In the genomic region with DNA sequence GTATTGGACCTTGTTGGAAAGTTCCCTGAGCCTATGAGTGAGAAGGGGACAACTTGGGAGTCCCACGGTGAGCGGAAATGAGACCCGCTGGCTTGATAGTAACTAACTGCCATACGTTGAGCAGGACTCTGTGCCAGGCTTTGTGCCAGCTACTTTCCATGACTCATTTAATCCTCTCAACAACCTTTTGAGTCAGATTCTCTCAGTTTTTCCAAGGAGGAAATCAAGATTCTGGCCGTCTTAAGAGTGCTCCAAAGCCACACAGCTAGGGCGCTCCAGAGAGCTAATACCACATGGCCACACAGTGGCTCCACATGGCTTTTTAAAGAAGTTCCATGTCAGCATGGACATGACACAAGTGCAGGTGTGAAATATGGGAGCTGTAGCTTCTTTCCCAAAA, we compare ENCODE assay signal across 18 cellular contexts. TPM values are rescaled to one million over a fixed set of nuclear protein-coding genes. Genes with fewer than 3 reads are reported as not detected.
DNase-seq lines count a peak whose midpoint lies in the region; ATAC-seq, FAIRE-seq and TF ChIP-seq lines count a peak whose summit lies in the region.
"Had no signal": no experiment of that assay in that cellular context is flagged by ENCODE, and none has a peak within 500 bp of the region (broad histone marks: within the 10 kb centered on the region; RNA-seq: fewer than 3 reads in every experiment).

No MANE protein-coding gene starts in this region.

- H3K9me3 ChIP-seq in HCT116 (ENCODE audit: control insufficient read depth in 1 of 2, insufficient read depth in 1 of 2, low read depth in 1 of 2, low read length in 2 of 2): no peaks in the 10 kb centered on the region
- H3K9me3 ChIP-seq in K562 (replicated peaks; ENCODE audit: control insufficient read depth, insufficient read depth, low read depth, low read length): no peaks in the 10 kb centered on the region; the same call in 1 of the 2 replicates
- no peaks in the 10 kb centered on the region for H3K9me3 ChIP-seq in lower lobe of right lung
- no peaks in the 10 kb centered on the region for H3K9me3 ChIP-seq in neural progenitor cell (ENCODE audit: low read depth)

- peak; percentile 34; the same call in 1 of the 2 replicates for TF ChIP-seq RAD21 in HCT116 (IDR thresholded peaks at IDR 0.05; ENCODE audit: low read depth)
- TF ChIP-seq RAD21 in K562 (CRISPR knock-in tag; conservative IDR thresholded peaks at IDR 0.05 in 1 of 2, IDR thresholded peaks at IDR 0.05 in 1 of 2): peak in 1 of 2 experiments; percentile 23; a peak in 2 of 4 replicates

- TF ChIP-seq POLR2A in HCT116 (IDR thresholded peaks at IDR 0.05; ENCODE audit: borderline replicate concordance, extremely low read depth, insufficient read depth, insufficient read length): no peak
- no peak for TF ChIP-seq POLR2A in K562 (conservative IDR thresholded peaks at IDR 0.05)

- H3K9me3 Mint-ChIP-seq in activated naive CD4-positive, alpha-beta T cell treated with anti-CD3 and anti-CD28 coated beads, Interleukin-2, amount 50 U/mL, for 72 hours: peaks cover 6 to 7% of the 10 kb centered on the region in 2 donors
- H3K9me3 Mint-ChIP-seq in neural progenitor cell: peaks cover 7% of the 10 kb centered on the region

- no peaks in the 10 kb centered on the region for H3K79me2 ChIP-seq in HCT116 (ENCODE audit: insufficient read depth, low read length)
- no peaks in the 10 kb centered on the region for H3K79me2 ChIP-seq in K562 (ENCODE audit: control insufficient read depth, insufficient read depth, low read length)
- no peaks in the 10 kb centered on the region for H3K79me2 ChIP-seq in neural progenitor cell (ENCODE audit: low read depth)

- no peak for FAIRE-seq in K562 (lab: Jason Lieb, UNC)
- FAIRE-seq: frontal cortex had no signal

- in situ Hi-C loops in K562 (cut with MboI): no loop called here

- peaks cover 2% of the 10 kb centered on the region for H3K27me3 Mint-ChIP-seq in neural progenitor cell (ENCODE audit: insufficient read depth, low read depth)
- H3K27me3 Mint-ChIP-seq: IgD-negative memory B cell had no signal

- H3K4me3 ChIP-seq in HCT116 (replicated peaks in 1 of 2; ENCODE audit: low read depth in 1 of 2, low read length in 2 of 2) (no peak overlapping the region), K562 (no peak overlapping the region), lower lobe of right lung (no peak overlapping the region), neural progenitor cell (no peak overlapping the region)
- H3K4me3 ChIP-seq: dorsolateral prefrontal cortex, skin epidermis had no signal

- intact Hi-C loops in HCT116 (cut with micrococcal nuclease): loop anchor here (5.0 kb wide), 1 partner anchor 139 kb away; no protein-coding TSS in a partner anchor
- intact Hi-C loops in K562 (cut with micrococcal nuclease): no loop called here
- intact Hi-C loops in lower lobe of right lung (cut with DNase I): no loop called here

- H3K4me2 ChIP-seq in HCT116 (ENCODE audit: low read length) (peak overlapping the region; percentile 13; the same call in 1 of the 2 replicates), K562 (ENCODE audit: insufficient read depth, low read length) (no peak overlapping the region), neural progenitor cell (no peak overlapping the region)

- H3K4me3 Mint-ChIP-seq in neural progenitor cell: no peak overlapping the region
- H3K4me3 Mint-ChIP-seq: IgD-negative memory B cell, mesothelial cell of epicardium had no signal

- BruUV-seq in HCT116 (replicated peaks; lab: Mats Ljungman, UMichigan) (no TSS peak), K562 (replicated peaks; lab: Mats Ljungman, UMichigan) (no TSS peak)

- no peaks in the 10 kb centered on the region for H4K20me1 ChIP-seq in HCT116 (ENCODE audit: insufficient read depth)
- H4K20me1 ChIP-seq in K562 (replicated peaks; ENCODE audit: control insufficient read depth, insufficient read depth, low read length): no peaks in the 10 kb centered on the region; the same call in 1 of the 2 replicates
- H4K20me1 ChIP-seq in neural progenitor cell (ENCODE audit: low read depth): no peaks in the 10 kb centered on the region

- POLR2A ChIA-PET in HCT116 (lab: Charles Lee) (no interaction called here), K562 (lab: Yijun Ruan, JAX) (interaction anchor here (1.1 to 1.2 kb wide), 2 partner anchors 15 to 23 kb away, joined by 4 to 5 read pairs; no protein-coding TSS in a partner anchor)

- DNase-seq in activated naive CD4-positive, alpha-beta T cell treated with anti-CD3 and anti-CD28 coated beads, Interleukin-2, amount 50 U/mL, for 72 hours (ENCODE audit: low spot score in 2 of 2): no peak
- no peak for DNase-seq in activated naive CD4-positive, alpha-beta T cell treated with Interleukin-2 at 50 U/mL for 16 hours
- DNase-seq in HCT116 (ENCODE audit: low read depth, low spot score) (peak; percentile 48), K562 (ENCODE audit: extremely low read depth in 1 of 4, low spot score in 3 of 4) (no peak), lower lobe of right lung (no peak), neural progenitor cell (ENCODE audit: low spot score) (no peak), NCI-H146 treated with DMSO at 0.1 percent for 48 hours (lab: John Stamatoyannopoulos, UW; ENCODE audit: unreplicated experiment) (no peak)
- DNase-seq: activated CD4-positive, CD25-positive, alpha-beta regulatory T cell; amniotic stem cell; dorsolateral prefrontal cortex; NCI-H1417; NCI-H2227 treated with DMSO at 0.1 percent for 48 hours; occipital lobe had no signal

- TF ChIP-seq CTCF in HCT116 (IDR thresholded peaks at IDR 0.05 in 2 of 3, conservative IDR thresholded peaks at IDR 0.05 in 1 of 3; ENCODE audit: borderline replicate concordance in 1 of 3, insufficient read depth in 1 of 3, low read depth in 2 of 3, low read length in 2 of 3) (no peak), K562 (IDR thresholded peaks at IDR 0.05 in 2 of 3, conservative IDR thresholded peaks at IDR 0.05 in 1 of 3; ENCODE audit: insufficient read depth in 2 of 3, low read depth in 1 of 3, low read length in 3 of 3) (no peak), lower lobe of right lung (IDR thresholded peaks at IDR 0.05) (no peak), neural progenitor cell (IDR thresholded peaks at IDR 0.05) (no peak)

- H3K9me1 ChIP-seq in K562 (ENCODE audit: control insufficient read depth, insufficient read depth, low read length): no peaks in the 10 kb centered on the region

- no peak overlapping the region for H2AFZ ChIP-seq in HCT116 (ENCODE audit: low read depth, low read length, poor library complexity, severe bottlenecking)
- H2AFZ ChIP-seq in K562 (ENCODE audit: low read depth, low read length): no peak overlapping the region
- no peak overlapping the region for H2AFZ ChIP-seq in neural progenitor cell (replicated peaks)

- H3K27ac Mint-ChIP-seq in activated naive CD4-positive, alpha-beta T cell treated with anti-CD3 and anti-CD28 coated beads, Interleukin-2, amount 50 U/mL, for 72 hours: peak overlapping the region; percentile 39 to 65
- H3K27ac Mint-ChIP-seq in neural progenitor cell: no peak overlapping the region
- H3K27ac Mint-ChIP-seq: IgD-negative memory B cell, mesothelial cell of epicardium had no signal

- 83% methylated on average over 6 of the region's 6 CpGs for WGBS in K562 (ENCODE audit: insufficient coverage, low coverage, missing lambda C conversion rate)

- no peaks in the 10 kb centered on the region for H3K27me3 ChIP-seq in HCT116 (ENCODE audit: insufficient read depth, low read length)
- no peaks in the 10 kb centered on the region for H3K27me3 ChIP-seq in K562 (ENCODE audit: control insufficient read depth in 2 of 2, insufficient read depth in 2 of 2, low read length in 2 of 2)
- no peaks in the 10 kb centered on the region for H3K27me3 ChIP-seq in lower lobe of right lung (ENCODE audit: low read depth)
- no peaks in the 10 kb centered on the region for H3K27me3 ChIP-seq in neural progenitor cell
- H3K27me3 ChIP-seq: dorsolateral prefrontal cortex had no signal

- TF ChIP-seq EP300 in K562 (IDR thresholded peaks at IDR 0.05; ENCODE audit: low read length): no peak

- peaks cover 19 to 34% of the 10 kb centered on the region in 2 donors for H3K36me3 Mint-ChIP-seq in activated naive CD4-positive, alpha-beta T cell treated with anti-CD3 and anti-CD28 coated beads, Interleukin-2, amount 50 U/mL, for 72 hours
- H3K36me3 Mint-ChIP-seq in neural progenitor cell: peaks cover 9% of the 10 kb centered on the region

- no peak overlapping the region for H3K27ac ChIP-seq in HCT116 (ENCODE audit: low read depth, low read length)
- peak overlapping the region; percentile 41; the same call in 1 of the 3 replicates for H3K27ac ChIP-seq in K562 (ENCODE audit: extremely low read depth, low read depth, low read length)
- H3K27ac ChIP-seq in lower lobe of right lung: no peak overlapping the region
- H3K27ac ChIP-seq in neural progenitor cell: no peak overlapping the region
- H3K27ac ChIP-seq: dorsolateral prefrontal cortex, skin epidermis had no signal

- H3K36me3 ChIP-seq in HCT116 (ENCODE audit: control insufficient read depth in 1 of 2, insufficient read depth in 2 of 2, low read length in 2 of 2) (no peaks in the 10 kb centered on the region), K562 (ENCODE audit: control insufficient read depth, insufficient read depth, low read length) (no peaks in the 10 kb centered on the region), lower lobe of right lung (peaks cover 38% of the 10 kb centered on the region), neural progenitor cell (no peaks in the 10 kb centered on the region)

- H3K9me2 ChIP-seq in HCT116 (ENCODE audit: insufficient read depth): no peaks in the 10 kb centered on the region

- CTCF ChIA-PET in HCT116 (lab: Charles Lee) (no interaction called here), K562 (lab: Yijun Ruan, JAX; ENCODE audit: low intra/inter-chr PET ratio) (no interaction called here)

- H3K4me1 ChIP-seq in HCT116 (ENCODE audit: control insufficient read depth in 1 of 2, insufficient read depth in 2 of 2, low read length in 2 of 2) (peaks cover 0 to 14% of the 10 kb centered on the region in 2 experiments; a peak in 2 of 4 replicates), K562 (replicated peaks in 1 of 2; ENCODE audit: control insufficient read depth in 2 of 2, insufficient read depth in 2 of 2, low read length in 2 of 2) (peaks cover 0 to 24% of the 10 kb centered on the region in 2 experiments; a peak in 3 of 5 replicates), lower lobe of right lung (peaks cover 3% of the 10 kb centered on the region), neural progenitor cell (peaks cover 7% of the 10 kb centered on the region)

- H3F3A ChIP-seq in neural progenitor cell (ENCODE audit: low read depth): peaks cover 4% of the 10 kb centered on the region

- ATAC-seq in activated naive CD4-positive, alpha-beta T cell treated with anti-CD3 and anti-CD28 coated beads, Interleukin-2, amount 50 U/mL, for 72 hours: peak; percentile 40 to 78
- ATAC-seq in HCT116 (peak; percentile 57), K562 (peak; percentile 43; the same call in 2 of the 3 replicates), lower lobe of right lung (peak; percentile 49 to 79), GM19395 (IDR thresholded peaks at IDR 0.05; ENCODE audit: unreplicated experiment) (no peak)

- RAD21 ChIA-PET in HCT116 (lab: Charles Lee; ENCODE audit: low non-redundant PET in 1 of 2, low total read pairs in 2 of 2, uncharacterized antibody in 2 of 2, unreplicated experiment in 2 of 2): no interaction called here

- peaks cover 3% of the 10 kb centered on the region for H3K4me1 Mint-ChIP-seq in neural progenitor cell
- H3K4me1 Mint-ChIP-seq: mesothelial cell of epicardium had no signal

- no peak overlapping the region for H3K9ac ChIP-seq in HCT116 (ENCODE audit: low read length)
- no peak overlapping the region for H3K9ac ChIP-seq in K562 (ENCODE audit: insufficient read depth in 1 of 2, low read depth in 2 of 2, low read length in 2 of 2)
- no peak overlapping the region for H3K9ac ChIP-seq in neural progenitor cell

RNA-seq across cellular contexts. Expression of gene NOD1, which starts 55.7 kb away (rescaled TPM):
- 10 to 100 TPM in 1 of 2 donors, 1 to 10 TPM in 1; 8.2 to 17.2 TPM for total RNA-seq in activated naive CD4-positive, alpha-beta T cell treated with anti-CD3 and anti-CD28 coated beads, Interleukin-2, amount 50 U/mL, for 72 hours
- total RNA-seq in HCT116 (2021; ENCODE audit: unreplicated experiment) (5.9 TPM), K562 (2014; rRNA removed) (3.7 and 3.9 TPM in 2 replicates), K562 (2014; rRNA removed; fragmentation: Illumina TruSeq; extraction: Trizol) (4.4 and 4.5 TPM in 2 replicates), K562 (2015; rRNA removed; fragmentation: Illumina TruSeq; extraction: Trizol) (4.7 and 5.3 TPM in 2 replicates), K562 (2021) (6.6 and 7.1 TPM in 2 replicates), lower lobe of right lung (42.9 TPM), neural progenitor cell (ENCODE audit: low replicate concordance) (5.0 and 7.4 TPM in 2 replicates)
- polyA plus RNA-seq in HCT116 (2012): 2.4 and 2.8 TPM in 2 replicates
- total RNA-seq in K562 (2011; cell fraction: chromatin; rRNA removed; ENCODE audit: low replicate concordance): 13.2 and 16.4 TPM in 2 replicates
- total RNA-seq in K562 (2011; cell fraction: nucleolus; rRNA removed): 7.0 and 9.2 TPM in 2 replicates
- 8.9 and 9.9 TPM in 2 replicates for total RNA-seq in K562 (2011; cell fraction: nucleoplasm; rRNA removed)
- polyA plus RNA-seq in K562 (2011; rRNA removed) (4.8 and 5.2 TPM in 2 replicates), K562 (2014; fragmentation: Illumina TruSeq; extraction: Trizol) (4.2 and 4.8 TPM in 2 replicates), K562 (2014; fragmentation: Nextera tagmentation; extraction: Ambion mirVana) (1 to 10 TPM in 1 of 2 experiments, under 1 TPM in 1; 0.34 to 1.1 TPM), K562 (2014; rRNA removed) (5.6 and 5.9 TPM in 2 replicates)
- 3.3 and 3.9 TPM in 2 replicates for polyA plus RNA-seq in K562 (2011; cell fraction: cytosol; rRNA removed)
- polyA plus RNA-seq in K562 (2011; cell fraction: nucleus; rRNA removed): 8.8 and 11.3 TPM in 2 replicates
- 3.2 and 5.9 TPM in 2 replicates for polyA plus RNA-seq in K562 (2012)
- 3.7 and 5.2 TPM in 2 replicates for polyA minus RNA-seq in K562 (2011; rRNA and poly(A)+ RNA removed)
- polyA minus RNA-seq in K562 (2011; cell fraction: cytosol; rRNA and poly(A)+ RNA removed): 1.8 and 2.4 TPM in 2 replicates
- 5.4 and 9.2 TPM in 2 replicates for polyA minus RNA-seq in K562 (2011; cell fraction: nucleus; rRNA and poly(A)+ RNA removed)
